In the genomic region with DNA sequence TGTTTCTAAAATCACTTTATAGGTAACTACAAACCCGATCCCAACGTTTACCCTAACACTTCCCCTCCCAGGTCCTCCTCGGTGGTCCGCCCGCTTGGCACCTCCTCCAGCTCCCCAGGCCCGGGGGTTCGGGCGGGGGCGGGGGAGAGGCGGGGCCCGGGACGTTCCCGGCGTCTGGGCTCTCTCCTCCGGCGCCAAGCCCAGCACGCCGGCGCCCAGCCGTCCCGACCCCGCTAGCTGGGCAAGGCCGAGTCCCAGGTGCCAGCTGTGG, we compare ENCODE assay signal across 1 cellular context.
TF ChIP-seq lines count a peak whose summit lies in the region.

No MANE protein-coding gene starts in this region.

TF ChIP-seq in HCT116, 20 proteins besides CTCF, POLR2A, EP300 and RAD21 (continued from another document):
- TF ChIP-seq, protein P1, sequence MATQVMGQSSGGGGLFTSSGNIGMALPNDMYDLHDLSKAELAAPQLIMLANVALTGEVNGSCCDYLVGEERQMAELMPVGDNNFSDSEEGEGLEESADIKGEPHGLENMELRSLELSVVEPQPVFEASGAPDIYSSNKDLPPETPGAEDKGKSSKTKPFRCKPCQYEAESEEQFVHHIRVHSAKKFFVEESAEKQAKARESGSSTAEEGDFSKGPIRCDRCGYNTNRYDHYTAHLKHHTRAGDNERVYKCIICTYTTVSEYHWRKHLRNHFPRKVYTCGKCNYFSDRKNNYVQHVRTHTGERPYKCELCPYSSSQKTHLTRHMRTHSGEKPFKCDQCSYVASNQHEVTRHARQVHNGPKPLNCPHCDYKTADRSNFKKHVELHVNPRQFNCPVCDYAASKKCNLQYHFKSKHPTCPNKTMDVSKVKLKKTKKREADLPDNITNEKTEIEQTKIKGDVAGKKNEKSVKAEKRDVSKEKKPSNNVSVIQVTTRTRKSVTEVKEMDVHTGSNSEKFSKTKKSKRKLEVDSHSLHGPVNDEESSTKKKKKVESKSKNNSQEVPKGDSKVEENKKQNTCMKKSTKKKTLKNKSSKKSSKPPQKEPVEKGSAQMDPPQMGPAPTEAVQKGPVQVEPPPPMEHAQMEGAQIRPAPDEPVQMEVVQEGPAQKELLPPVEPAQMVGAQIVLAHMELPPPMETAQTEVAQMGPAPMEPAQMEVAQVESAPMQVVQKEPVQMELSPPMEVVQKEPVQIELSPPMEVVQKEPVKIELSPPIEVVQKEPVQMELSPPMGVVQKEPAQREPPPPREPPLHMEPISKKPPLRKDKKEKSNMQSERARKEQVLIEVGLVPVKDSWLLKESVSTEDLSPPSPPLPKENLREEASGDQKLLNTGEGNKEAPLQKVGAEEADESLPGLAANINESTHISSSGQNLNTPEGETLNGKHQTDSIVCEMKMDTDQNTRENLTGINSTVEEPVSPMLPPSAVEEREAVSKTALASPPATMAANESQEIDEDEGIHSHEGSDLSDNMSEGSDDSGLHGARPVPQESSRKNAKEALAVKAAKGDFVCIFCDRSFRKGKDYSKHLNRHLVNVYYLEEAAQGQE (IDR thresholded peaks at IDR 0.05; ENCODE audit: low read depth) = no peak
- TF ChIP-seq ZFX (IDR thresholded peaks at IDR 0.05) = no peak
- TF ChIP-seq SIN3A (IDR thresholded peaks at IDR 0.05; ENCODE audit: low read depth) = no peak; the same call in 1 of the 2 replicates
- TF ChIP-seq TCF7L2 (IDR thresholded peaks at IDR 0.05; ENCODE audit: borderline replicate concordance, extremely low read depth, insufficient read depth, insufficient read length) = no peak
- TF ChIP-seq ELF1 (IDR thresholded peaks at IDR 0.05; ENCODE audit: borderline replicate concordance, low read depth) = no peak
